ENCODE assay signal across 37 cellular contexts in genomic region chr3:196323016-196323415, GRCh38. TPM values are rescaled to one million over a fixed set of nuclear protein-coding genes. Genes with fewer than 3 reads are reported as not detected.
"Had no signal": no experiment of that assay in that cellular context is flagged by ENCODE, and none has a peak within 500 bp of the region (broad histone marks: within the 10 kb centered on the region; RNA-seq: fewer than 3 reads in every experiment).

No MANE protein-coding gene starts in this region.

- H3K27ac ChIP-seq: adrenal gland, body of pancreas, brain microvascular endothelial cell, breast epithelium, VCaP had no signal

- H3K4me1 ChIP-seq: adrenal gland, breast epithelium had no signal

- H3K27ac Mint-ChIP-seq: activated B cell treated with CpG ODN at 0.5 μM for 24 hours; activated CD4-positive, alpha-beta memory T cell treated with anti-CD3 and anti-CD28 coated beads for 36 hours; activated CD4-positive, alpha-beta T cell treated with anti-CD3 and anti-CD28 coated beads, Interleukin-2, amount 10 ng/mL, durations not matched to agents 24 days and 14 days; activated CD8-positive, alpha-beta T cell treated with anti-CD3 and anti-CD28 coated beads for 36 hours; activated naive CD4-positive, alpha-beta T cell treated with anti-CD3 and anti-CD28 coated beads for 36 hours; activated naive CD4-positive, alpha-beta T cell treated with anti-CD3 and anti-CD28 coated beads, Interleukin-2, amount 50 U/mL, for 72 hours; activated naive CD8-positive, alpha-beta T cell treated with anti-CD3 and anti-CD28 coated beads for 36 hours; activated T-cell treated with anti-CD3 and anti-CD28 coated beads, Interleukin-2, amount 50 U/mL, for 72 hours; activated T-helper 1 cell treated with anti-CD3 and anti-CD28 coated beads, Interleukin-12 subunit alpha, Interleukin-12 subunit beta, Interleukin-2, Interleukin-4 antibody, amounts not matched to agents 30 ng/mL and 10 ng/mL and 1 ng/mL, durations not matched to agents 14 hours and 24 hours and 36 hours; activated T-helper 17 cell treated with anti-CD3 and anti-CD28 coated beads, Interleukin-2, amount 50 U/mL, for 72 hours; T-helper 1 cell treated with Interleukin-12 subunit alpha and Interleukin-12 subunit beta and Interleukin-4 antibody, amounts not matched to agents 30 μg/mL and 1 μg/mL, for 36 hours; T-helper 2 cell treated with Interferon-gamma antibody and Interleukin-4, amounts not matched to agents 5 μg/mL and 100 μg/mL, for 36 hours had no signal

- H3K4me1 Mint-ChIP-seq: activated T-helper 17 cell treated with anti-CD3 and anti-CD28 coated beads, Interleukin-2, amount 50 U/mL, for 72 hours had no signal

- H3K27me3 Mint-ChIP-seq: activated B cell treated with CpG ODN at 0.5 μM for 24 hours; activated CD8-positive, alpha-beta T cell treated with anti-CD3 and anti-CD28 coated beads for 36 hours; activated naive CD8-positive, alpha-beta T cell treated with anti-CD3 and anti-CD28 coated beads for 36 hours had no signal

- H3K9me3 Mint-ChIP-seq: activated B cell treated with CpG ODN at 0.5 μM for 24 hours; activated CD4-positive, alpha-beta memory T cell treated with anti-CD3 and anti-CD28 coated beads for 36 hours; activated CD4-positive, alpha-beta T cell treated with anti-CD3 and anti-CD28 coated beads, Interleukin-2, amount 10 ng/mL, durations not matched to agents 24 days and 14 days; activated CD8-positive, alpha-beta T cell treated with anti-CD3 and anti-CD28 coated beads for 36 hours; activated naive CD4-positive, alpha-beta T cell treated with anti-CD3 and anti-CD28 coated beads for 36 hours; activated naive CD4-positive, alpha-beta T cell treated with anti-CD3 and anti-CD28 coated beads, Interleukin-2, amount 50 U/mL, for 72 hours; activated naive CD8-positive, alpha-beta T cell treated with anti-CD3 and anti-CD28 coated beads for 36 hours; activated T-cell treated with anti-CD3 and anti-CD28 coated beads, Interleukin-2, amount 50 U/mL, for 4 hours; activated T-cell treated with anti-CD3 and anti-CD28 coated beads, Interleukin-2, amount 50 U/mL, for 72 hours; activated T-helper 1 cell treated with anti-CD3 and anti-CD28 coated beads, Interleukin-12 subunit alpha, Interleukin-12 subunit beta, Interleukin-2, Interleukin-4 antibody, amounts not matched to agents 30 ng/mL and 10 ng/mL and 1 ng/mL, durations not matched to agents 14 hours and 24 hours and 36 hours; activated T-helper 17 cell treated with anti-CD3 and anti-CD28 coated beads, Interleukin-2, amount 50 U/mL, for 72 hours; T-helper 1 cell treated with Interleukin-12 subunit alpha and Interleukin-12 subunit beta and Interleukin-4 antibody, amounts not matched to agents 30 μg/mL and 1 μg/mL, for 36 hours; T-helper 2 cell treated with Interferon-gamma antibody and Interleukin-4, amounts not matched to agents 5 μg/mL and 100 μg/mL, for 36 hours had no signal

- H3K36me3 Mint-ChIP-seq: activated CD4-positive, alpha-beta memory T cell treated with anti-CD3 and anti-CD28 coated beads for 36 hours; activated naive CD8-positive, alpha-beta T cell treated with anti-CD3 and anti-CD28 coated beads for 36 hours had no signal

- ATAC-seq: activated CD8-positive, alpha-beta T cell treated with anti-CD3 and anti-CD28 coated beads for 36 hours; activated naive CD4-positive, alpha-beta T cell treated with anti-CD3 and anti-CD28 coated beads, Interleukin-2, amount 50 U/mL, for 72 hours; activated T-cell treated with anti-CD3 and anti-CD28 coated beads, Interleukin-2, amount 50 U/mL, for 4 hours; activated T-cell treated with anti-CD3 and anti-CD28 coated beads, Interleukin-2, amount 50 U/mL, for 72 hours; activated T-helper 17 cell treated with anti-CD3 and anti-CD28 coated beads, Interleukin-2, amount 50 U/mL, for 72 hours; body of pancreas had no signal

- H3K4me3 Mint-ChIP-seq: activated B cell treated with CpG ODN at 0.5 μM for 24 hours; activated CD4-positive, alpha-beta memory T cell treated with anti-CD3 and anti-CD28 coated beads for 36 hours; activated CD4-positive, alpha-beta T cell treated with anti-CD3 and anti-CD28 coated beads, Interleukin-2, amount 10 ng/mL, durations not matched to agents 24 days and 14 days; activated CD8-positive, alpha-beta T cell treated with anti-CD3 and anti-CD28 coated beads for 36 hours; activated naive CD4-positive, alpha-beta T cell treated with anti-CD3 and anti-CD28 coated beads for 36 hours; activated naive CD8-positive, alpha-beta T cell treated with anti-CD3 and anti-CD28 coated beads for 36 hours; activated T-cell treated with anti-CD3 and anti-CD28 coated beads, Interleukin-2, amount 50 U/mL, for 4 hours; activated T-cell treated with anti-CD3 and anti-CD28 coated beads, Interleukin-2, amount 50 U/mL, for 72 hours; activated T-helper 1 cell treated with anti-CD3 and anti-CD28 coated beads, Interleukin-12 subunit alpha, Interleukin-12 subunit beta, Interleukin-2, Interleukin-4 antibody, amounts not matched to agents 30 ng/mL and 10 ng/mL and 1 ng/mL, durations not matched to agents 14 hours and 24 hours and 36 hours; activated T-helper 17 cell treated with anti-CD3 and anti-CD28 coated beads, Interleukin-2, amount 50 U/mL, for 72 hours; T-helper 1 cell treated with Interleukin-12 subunit alpha and Interleukin-12 subunit beta and Interleukin-4 antibody, amounts not matched to agents 30 μg/mL and 1 μg/mL, for 36 hours; T-helper 2 cell treated with Interferon-gamma antibody and Interleukin-4, amounts not matched to agents 5 μg/mL and 100 μg/mL, for 36 hours had no signal

- H3K4me3 ChIP-seq: adrenal gland, body of pancreas, breast epithelium had no signal

- H3K27me3 ChIP-seq: adrenal gland, body of pancreas, brain microvascular endothelial cell, breast epithelium had no signal

- H3K36me3 ChIP-seq: adrenal gland, brain microvascular endothelial cell, breast epithelium had no signal

- H3K9me3 ChIP-seq: adrenal gland, body of pancreas, breast epithelium had no signal

- DNase-seq: activated B cell treated with CpG ODN at 0.5 μM for 24 hours; activated CD4-positive, alpha-beta memory T cell treated with anti-CD3 and anti-CD28 coated beads for 36 hours; activated CD4-positive, alpha-beta T cell treated with anti-CD3 and anti-CD28 coated beads for 4 hours; activated CD4-positive, alpha-beta T cell treated with anti-CD3 and anti-CD28 coated beads, Interleukin-2, amount 10 ng/mL, durations not matched to agents 24 days and 14 days; activated CD4-positive, alpha-beta T cell treated with anti-CD3 and anti-CD28 coated beads, Interleukin-2, amount 50 U/mL, for 1 hour; activated CD4-positive, alpha-beta T cell treated with anti-CD3 and anti-CD28 coated beads, Interleukin-2, amount 50 U/mL, for 4 hours; activated CD4-positive, CD25-positive, alpha-beta regulatory T cell treated with anti-CD3 and anti-CD28 coated beads, Interleukin-2, amount 50 U/mL, for 72 hours; activated CD8-positive, alpha-beta memory T cell treated with anti-CD3 and anti-CD28 coated beads, Interleukin-2, amount 50 U/mL, for 4 hours; activated CD8-positive, alpha-beta T cell treated with anti-CD3 and anti-CD28 coated beads for 36 hours; activated effector memory CD4-positive, alpha-beta T cell treated with anti-CD3 and anti-CD28 coated beads, Interleukin-2, amount 50 U/mL, for 16 hours; activated gamma-delta T cell treated with Interleukin-2 at 50 U/mL for 16 hours; activated naive CD4-positive, alpha-beta T cell; activated naive CD4-positive, alpha-beta T cell treated with anti-CD3 and anti-CD28 coated beads for 36 hours; activated naive CD4-positive, alpha-beta T cell treated with anti-CD3 and anti-CD28 coated beads, Interleukin-2, amount 50 U/mL, for 16 hours; activated naive CD8-positive, alpha-beta T cell treated with anti-CD3 and anti-CD28 coated beads for 36 hours; activated T-cell treated with anti-CD3 and anti-CD28 coated beads for 4 hours; activated T-cell treated with anti-CD3 and anti-CD28 coated beads, Interleukin-2, amount 50 U/mL, for 1 hour; activated T-cell treated with anti-CD3 and anti-CD28 coated beads, Interleukin-2, amount 50 U/mL, for 4 hours; activated T-cell treated with anti-CD3 and anti-CD28 coated beads, Interleukin-2, amount 50 U/mL, for 72 hours; adrenal gland; amniotic stem cell; aorta; body of pancreas; brain microvascular endothelial cell; central memory CD4-positive, alpha-beta T cell; T-helper 2 cell; T-helper 9 cell had no signal

RNA-seq across cellular contexts. Expression of gene TM4SF19, which starts 15.2 kb away (rescaled TPM):
- total RNA-seq: activated B cell treated with CpG ODN at 0.5 μM for 24 hours; activated CD4-positive, alpha-beta memory T cell treated with anti-CD3 and anti-CD28 coated beads for 36 hours; activated CD4-positive, alpha-beta T cell treated with anti-CD3 and anti-CD28 coated beads, Interleukin-2, amount 10 ng/mL, durations not matched to agents 24 days and 14 days; activated CD8-positive, alpha-beta memory T cell treated with anti-CD3 and anti-CD28 coated beads for 36 hours; activated CD8-positive, alpha-beta T cell treated with anti-CD3 and anti-CD28 coated beads for 36 hours; activated naive CD4-positive, alpha-beta T cell treated with anti-CD3 and anti-CD28 coated beads for 36 hours; activated naive CD8-positive, alpha-beta T cell treated with anti-CD3 and anti-CD28 coated beads for 36 hours; activated T-cell treated with anti-CD3 and anti-CD28 coated beads, Interleukin-2, amount 50 U/mL, for 4 hours; activated T-cell treated with anti-CD3 and anti-CD28 coated beads, Interleukin-2, amount 50 U/mL, for 72 hours; activated T-helper 1 cell treated with anti-CD3 and anti-CD28 coated beads, Interleukin-12 subunit alpha, Interleukin-12 subunit beta, Interleukin-2, Interleukin-4 antibody, amounts not matched to agents 30 ng/mL and 10 ng/mL and 1 ng/mL, durations not matched to agents 14 hours and 24 hours and 36 hours; activated T-helper 17 cell treated with anti-CD3 and anti-CD28 coated beads, Interleukin-2, amount 50 U/mL, for 72 hours; body of pancreas; cardiac septum; cerebellum had no signal
